8 cellular contexts compared by ENCODE assay signal in genomic region chr12:56522486-56523193, GRCh38. TPM values are rescaled to one million over a fixed set of nuclear protein-coding genes. Genes with fewer than 3 reads are reported as not detected.
DNase-seq lines count a peak whose midpoint lies in the region; ATAC-seq and TF ChIP-seq lines count a peak whose summit lies in the region.

No MANE protein-coding gene starts in this region.

- POLR2A ChIA-PET in BJ (lab: Charles Lee) = interaction anchor here (0.6 kb wide), 2 partner anchors 10 to 51 kb away, joined by 3 read pairs; no protein-coding TSS in a partner anchor

- H3K4ac ChIP-seq in mesenchymal stem cell (ENCODE audit: low read depth in 1 of 2, low read length in 2 of 2) = peak overlapping the region in 1 of 2 experiments; percentile 82

- H3K79me1 ChIP-seq in mesenchymal stem cell (replicated peaks; ENCODE audit: low read length, poor library complexity, severe bottlenecking) = no peaks in the 10 kb centered on the region

- CTCF ChIA-PET in BJ (lab: Yijun Ruan, JAX) = interaction anchor here (0.6 to 5.0 kb wide), 11 partner anchors 8 to 114 kb away, joined by 3 to 21 read pairs (median 4); no protein-coding TSS in a partner anchor

- H3K9me3 ChIP-seq in MG63 (no peaks in the 10 kb centered on the region), mesenchymal stem cell (ENCODE audit: control insufficient read depth, low read length) (no peaks in the 10 kb centered on the region)

- H3K27ac ChIP-seq in mesenchymal stem cell (ENCODE audit: low read length, poor library complexity, severe bottlenecking) = peak overlapping the region; percentile 93
- H3K27ac ChIP-seq in urinary bladder (ENCODE audit: low read depth) = peak overlapping the region; percentile 80

- H3K18ac ChIP-seq in mesenchymal stem cell (ENCODE audit: low read depth in 1 of 2, low read length in 2 of 2) = no peak overlapping the region

- under 1% methylated on average over 4 of the region's 4 CpGs for WGBS in mesenchymal stem cell
- 12% methylated on average over 4 of the region's 4 CpGs for WGBS in urinary bladder

- DNase-seq in BJ (ENCODE audit: low read depth) (no peak), MG63 (no peak), choroid plexus epithelial cell (ENCODE audit: low read depth) (peak; percentile 42), mesenchymal stem cell (peak; percentile 55), NCI-H1092 treated with DMSO at 0.1 percent for 48 hours (lab: John Stamatoyannopoulos, UW) (no peak), mucosa of gallbladder (ENCODE audit: low spot score) (no peak)

- H4K8ac ChIP-seq in mesenchymal stem cell (ENCODE audit: low read length) = no peak overlapping the region

- H2BK120ac ChIP-seq in mesenchymal stem cell (ENCODE audit: low read depth, low read length) = no peak overlapping the region

- peaks cover 8% of the 10 kb centered on the region for H3K4me1 ChIP-seq in mesenchymal stem cell (ENCODE audit: control insufficient read depth, insufficient read depth, low read depth, low read length)
- no peaks in the 10 kb centered on the region for H3K4me1 ChIP-seq in urinary bladder (ENCODE audit: insufficient read depth)

- no peak overlapping the region for H3K23ac ChIP-seq in mesenchymal stem cell (ENCODE audit: low read length in 2 of 2)

- peak overlapping the region; percentile 95 for H3K9ac ChIP-seq in mesenchymal stem cell (ENCODE audit: low read length)

- H3K36me3 ChIP-seq in BJ (ENCODE audit: control insufficient read depth, insufficient read depth, low read length) = peaks cover 1% of the 10 kb centered on the region; the same call in 1 of the 2 replicates
- peaks cover 5% of the 10 kb centered on the region; the same call in 1 of the 2 replicates for H3K36me3 ChIP-seq in MG63
- peaks cover 0 to 5% of the 10 kb centered on the region in 2 experiments for H3K36me3 ChIP-seq in mesenchymal stem cell (ENCODE audit: control insufficient read depth in 1 of 2, insufficient read depth in 2 of 2, low read depth in 1 of 2, low read length in 2 of 2)
- no peaks in the 10 kb centered on the region for H3K36me3 ChIP-seq in urinary bladder (ENCODE audit: insufficient read depth)

- no peaks in the 10 kb centered on the region for H3K27me3 ChIP-seq in BJ (ENCODE audit: control insufficient read depth, insufficient read depth, low read length)
- no peaks in the 10 kb centered on the region for H3K27me3 ChIP-seq in MG63
- no peaks in the 10 kb centered on the region for H3K27me3 ChIP-seq in mesenchymal stem cell (ENCODE audit: control insufficient read depth in 1 of 2, insufficient read depth in 1 of 2, low read length in 2 of 2)

- H3K14ac ChIP-seq in mesenchymal stem cell (ENCODE audit: low read length in 2 of 2) = no peak overlapping the region

- no peak overlapping the region for H2BK5ac ChIP-seq in mesenchymal stem cell (ENCODE audit: low read depth, low read length, poor library complexity, severe bottlenecking)

- ATAC-seq in GM19324 (IDR thresholded peaks at IDR 0.05; ENCODE audit: low FRiP score, unreplicated experiment) = no peak

- H4K91ac ChIP-seq in mesenchymal stem cell (ENCODE audit: low read length) = no peak overlapping the region

- H3K4me2 ChIP-seq in mesenchymal stem cell (ENCODE audit: low read length, poor library complexity, severe bottlenecking) = peak overlapping the region; percentile 72

- peak overlapping the region in 1 of 2 experiments; percentile 92 for H2BK12ac ChIP-seq in mesenchymal stem cell (ENCODE audit: low read length in 2 of 2)

- TF ChIP-seq CTCF in BJ (IDR thresholded peaks at IDR 0.05; ENCODE audit: insufficient read depth, low read depth, low read length) = no peak
- TF ChIP-seq CTCF in choroid plexus epithelial cell (conservative IDR thresholded peaks at IDR 0.05; ENCODE audit: low read depth, low read length) = no peak

- H3K4me3 ChIP-seq in BJ (ENCODE audit: low read depth, low read length) (peak overlapping the region; percentile 49), MG63 (peak overlapping the region; percentile 78), choroid plexus epithelial cell (ENCODE audit: low read depth, low read length) (peak overlapping the region; percentile 71), mesenchymal stem cell (ENCODE audit: insufficient read depth in 1 of 2, low read depth in 1 of 2, low read length in 2 of 2) (peak overlapping the region; percentile 29 to 84), urinary bladder (ENCODE audit: low read depth, low read length) (peak overlapping the region; percentile 85)

- H2BK15ac ChIP-seq in mesenchymal stem cell (ENCODE audit: low read depth, poor library complexity, severe bottlenecking) = no peak overlapping the region

- H2AFZ ChIP-seq in mesenchymal stem cell (ENCODE audit: low read depth, low read length) = no peak overlapping the region

- peak overlapping the region; percentile 66 for H2AK5ac ChIP-seq in mesenchymal stem cell (ENCODE audit: low read length, severe bottlenecking)

RNA-seq across cellular contexts. Expression of gene RBMS2, which starts 1.0 kb away (rescaled TPM):
- 67.9 and 68.4 TPM in 2 replicates for polyA plus RNA-seq in BJ (2011; rRNA removed)
- polyA minus RNA-seq in BJ (2011; rRNA and poly(A)+ RNA removed) = 71.8 and 87.2 TPM in 2 replicates
- total RNA-seq in MG63 (2014; rRNA removed; shearing (Covaris generic); ENCODE audit: low replicate concordance) = 3.8 and 4.4 TPM in 2 replicates
- 49.5 TPM for polyA plus RNA-seq in mesenchymal stem cell (2013, experiment 1 of 2)
- polyA plus RNA-seq in mesenchymal stem cell (2013, experiment 2 of 2) = 48.4 TPM
- 27.5 TPM for total RNA-seq in urinary bladder
- 11.2 TPM for polyA plus RNA-seq in urinary bladder
- total RNA-seq in mucosa of gallbladder = 49.6 TPM

RNA-seq across cellular contexts. Expression of gene GLS2, which starts 34.7 kb away (rescaled TPM):
- 0.13 and 0.18 TPM in 2 replicates for polyA plus RNA-seq in BJ (2011; rRNA removed)
- 0.21 and 1.8 TPM in 2 replicates for polyA minus RNA-seq in BJ (2011; rRNA and poly(A)+ RNA removed)
- total RNA-seq in MG63 (2014; rRNA removed; shearing (Covaris generic); ENCODE audit: low replicate concordance) = 1.5 TPM in 1 of 2 replicates, not detected in the other
- polyA plus RNA-seq in mesenchymal stem cell (2013, experiment 1 of 2) = not detected
- not detected for polyA plus RNA-seq in mesenchymal stem cell (2013, experiment 2 of 2)
- 0.79 TPM for total RNA-seq in urinary bladder
- 0.90 TPM for polyA plus RNA-seq in urinary bladder
- total RNA-seq in mucosa of gallbladder = 1.8 TPM

RNA-seq across cellular contexts. Expression of gene SPRYD4, which starts 54.3 kb away (rescaled TPM):
- polyA plus RNA-seq in BJ (2011; rRNA removed) = 2.4 and 2.6 TPM in 2 replicates
- 1.9 and 2.2 TPM in 2 replicates for polyA minus RNA-seq in BJ (2011; rRNA and poly(A)+ RNA removed)
- 0.35 and 0.69 TPM in 2 replicates for total RNA-seq in MG63 (2014; rRNA removed; shearing (Covaris generic); ENCODE audit: low replicate concordance)
- polyA plus RNA-seq in mesenchymal stem cell (2013, experiment 1 of 2) = 1.1 TPM
- polyA plus RNA-seq in mesenchymal stem cell (2013, experiment 2 of 2) = 1.1 TPM
- 2.0 TPM for total RNA-seq in urinary bladder
- 2.4 TPM for polyA plus RNA-seq in urinary bladder
- total RNA-seq in mucosa of gallbladder = 4.0 TPM

Comparison
In these comparisons a context has a peak if more than half of its experiments do, and no peak if none do; other contexts are left out.
1. DNase-seq: peak in choroid plexus epithelial cell (single experiment) and mesenchymal stem cell (single experiment); none in BJ (single experiment), MG63 (single experiment), NCI-H1092 treated with DMSO at 0.1 percent for 48 hours (single experiment) and mucosa of gallbladder (single experiment).
2. Peak in every context shown above with its lines, with median percentiles within 50 percentile points of each other: H3K4me3 ChIP-seq.